In the genomic region with DNA sequence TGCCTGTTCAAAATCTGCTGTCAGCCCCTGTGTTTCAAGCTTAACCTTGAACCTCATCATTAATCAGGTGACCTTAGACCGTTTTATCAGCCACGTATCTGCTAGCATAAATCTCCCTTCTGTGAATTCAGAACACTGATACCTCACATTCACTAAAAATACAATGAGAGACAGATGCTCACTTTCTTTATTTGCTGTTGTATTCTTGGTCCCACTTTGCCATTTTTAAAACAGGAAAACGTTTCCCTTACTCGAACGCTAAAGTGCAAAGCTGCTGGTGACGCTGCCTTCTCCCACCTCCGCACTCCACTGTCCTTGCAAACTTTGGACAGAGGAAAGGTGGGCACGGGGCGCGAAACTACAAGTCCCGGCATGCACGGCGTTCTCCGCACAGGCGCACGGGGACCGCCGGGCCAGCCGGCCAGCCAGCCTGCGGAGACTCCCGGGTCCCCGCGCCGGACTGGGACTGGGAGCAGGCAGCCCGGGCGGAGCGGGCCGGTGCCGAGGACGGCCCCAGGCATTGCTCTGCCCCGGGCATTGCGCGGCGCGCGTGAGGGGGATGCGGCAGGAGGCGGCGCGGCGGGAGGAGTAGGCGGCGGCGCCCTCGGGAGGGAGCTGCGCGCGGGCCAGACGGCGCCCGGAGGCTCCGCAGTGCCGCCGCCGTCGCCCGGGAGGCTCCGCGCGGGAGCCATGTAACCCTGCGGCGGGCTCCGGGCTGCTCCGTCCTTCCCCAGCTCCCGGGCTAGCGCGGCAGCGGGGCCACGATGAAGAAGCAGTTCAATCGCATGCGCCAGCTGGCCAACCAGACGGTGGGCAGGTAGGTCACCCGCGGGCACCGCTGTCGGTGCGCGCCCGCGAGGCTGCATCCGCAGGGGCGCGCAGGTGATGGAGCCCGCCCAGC, we compare ENCODE assay signal across 8 cellular contexts. TPM values are rescaled to one million over a fixed set of nuclear protein-coding genes. Genes with fewer than 3 reads are reported as not detected.
A peak's percentile ranks its signal among the peaks of the same experiment; 100 is the strongest.
DNase-seq lines count a peak whose midpoint lies in the region; ATAC-seq and TF ChIP-seq lines count a peak whose summit lies in the region.

Gene ARHGAP44 (plus strand): TSS at position 424 of the 901 bp plus-strand sequence. CDS start 341 bp downstream, at position 765.

- H3K27ac ChIP-seq in foreskin keratinocyte, result no peak within 1 kb of the TSS
- peak within 1 kb of the TSS in 1 of 2 donors; percentile 61 for H3K27ac ChIP-seq in aorta (ENCODE audit: low read depth in 1 of 2, low read length in 2 of 2)

- H3K4me3 ChIP-seq in MG63 (peak within 1 kb of the TSS; percentile 50), aorta (ENCODE audit: low read length in 2 of 2) (peak within 1 kb of the TSS; percentile 86 to 88)

- H3K36me3 ChIP-seq in MG63 (no peaks in the 10 kb centered on the region), aorta (ENCODE audit: control insufficient read depth in 1 of 2, insufficient read depth in 2 of 2, low read length in 1 of 2) (no peaks in the 10 kb centered on the region)

- intact Hi-C loops in activated naive CD4-positive, alpha-beta T cell treated with anti-CD3 and anti-CD28 coated beads for 36 hours (cut with micrococcal nuclease), result no loop called here
- intact Hi-C loops in aorta (cut with DNase I), result no loop called here

- ATAC-seq in activated T-cell treated with anti-CD3 and anti-CD28 coated beads, Interleukin-2, amount 50 U/mL, for 4 hours, result peak; percentile 75 to 82
- ATAC-seq in foreskin keratinocyte, result peak; percentile 88
- ATAC-seq in aorta (ENCODE audit: low FRiP score), result peak; percentile 90

- no peaks in the 10 kb centered on the region for H3K36me3 Mint-ChIP-seq in activated naive CD4-positive, alpha-beta T cell treated with anti-CD3 and anti-CD28 coated beads for 36 hours (ENCODE audit: low read depth)
- no peaks in the 10 kb centered on the region for H3K36me3 Mint-ChIP-seq in activated T-cell treated with anti-CD3 and anti-CD28 coated beads, Interleukin-2, amount 50 U/mL, for 4 hours (ENCODE audit: insufficient read depth)
- H3K36me3 Mint-ChIP-seq in nephron progenitor cell (ENCODE audit: low read depth), result no peaks in the 10 kb centered on the region

- POLR2A ChIA-PET in HEK293T (lab: Yijun Ruan, JAX), result interaction anchor here (0.6 kb wide), 1 partner anchor 13 kb away, joined by 3 read pairs; no protein-coding TSS in a partner anchor

- peaks cover 41% of the 10 kb centered on the region for H3K27me3 Mint-ChIP-seq in activated naive CD4-positive, alpha-beta T cell treated with anti-CD3 and anti-CD28 coated beads for 36 hours (ENCODE audit: low read depth)
- peaks cover 48% of the 10 kb centered on the region for H3K27me3 Mint-ChIP-seq in activated T-cell treated with anti-CD3 and anti-CD28 coated beads, Interleukin-2, amount 50 U/mL, for 4 hours (ENCODE audit: low read depth)
- peaks cover 60% of the 10 kb centered on the region for H3K27me3 Mint-ChIP-seq in nephron progenitor cell (ENCODE audit: low read depth, poor library complexity)

- WGBS in aorta, 2 donors, result 0 to 1% methylated on average over 51 to 84 of the region's 84 CpGs

- H3K27me3 ChIP-seq in MG63, result peaks cover 2% of the 10 kb centered on the region; the same call in 1 of the 2 replicates
- peaks cover 4% of the 10 kb centered on the region for H3K27me3 ChIP-seq in foreskin keratinocyte
- H3K27me3 ChIP-seq in aorta (ENCODE audit: control insufficient read depth in 1 of 2, insufficient read depth in 2 of 2, low read length in 1 of 2), result no peaks in the 10 kb centered on the region

- peak; percentile 26 for TF ChIP-seq CTCF in foreskin keratinocyte (conservative IDR thresholded peaks at IDR 0.05)
- no peak for TF ChIP-seq CTCF in nephron progenitor cell (IDR thresholded peaks at IDR 0.05)

- H3K9me3 ChIP-seq in MG63, result no peaks in the 10 kb centered on the region
- no peaks in the 10 kb centered on the region for H3K9me3 ChIP-seq in aorta (ENCODE audit: control insufficient read depth, low read length)

- CTCF ChIA-PET in activated naive CD4-positive, alpha-beta T cell treated with anti-CD3 and anti-CD28 coated beads for 36 hours (lab: Charles Lee), result interaction anchor here (0.6 to 1.1 kb wide), 3 partner anchors 10 to 244 kb away, joined by 3 read pairs; no protein-coding TSS in a partner anchor
- CTCF ChIA-PET in HEK293T (lab: Yijun Ruan, JAX), result no interaction called here

- no peak within 1 kb of the TSS for H3K27ac Mint-ChIP-seq in activated naive CD4-positive, alpha-beta T cell treated with anti-CD3 and anti-CD28 coated beads for 36 hours
- H3K27ac Mint-ChIP-seq in nephron progenitor cell, result no peak within 1 kb of the TSS

- H3K4me1 ChIP-seq in foreskin keratinocyte (no peaks in the 10 kb centered on the region), aorta (ENCODE audit: control insufficient read depth in 1 of 2, insufficient read depth in 2 of 2, low read length in 2 of 2) (no peaks in the 10 kb centered on the region)

- H3K4me3 Mint-ChIP-seq in activated naive CD4-positive, alpha-beta T cell treated with anti-CD3 and anti-CD28 coated beads for 36 hours, result peak within 1 kb of the TSS; percentile 68
- peak within 1 kb of the TSS; percentile 55 for H3K4me3 Mint-ChIP-seq in activated T-cell treated with anti-CD3 and anti-CD28 coated beads, Interleukin-2, amount 50 U/mL, for 4 hours
- peak within 1 kb of the TSS; percentile 91 for H3K4me3 Mint-ChIP-seq in nephron progenitor cell

- no peaks in the 10 kb centered on the region for H3K9me3 Mint-ChIP-seq in activated naive CD4-positive, alpha-beta T cell treated with anti-CD3 and anti-CD28 coated beads for 36 hours
- H3K9me3 Mint-ChIP-seq in activated T-cell treated with anti-CD3 and anti-CD28 coated beads, Interleukin-2, amount 50 U/mL, for 4 hours, result no peaks in the 10 kb centered on the region
- no peaks in the 10 kb centered on the region for H3K9me3 Mint-ChIP-seq in nephron progenitor cell

- H3K4me1 Mint-ChIP-seq in activated naive CD4-positive, alpha-beta T cell treated with anti-CD3 and anti-CD28 coated beads for 36 hours (ENCODE audit: low read depth), result peaks cover 7% of the 10 kb centered on the region
- H3K4me1 Mint-ChIP-seq in activated T-cell treated with anti-CD3 and anti-CD28 coated beads, Interleukin-2, amount 50 U/mL, for 4 hours (ENCODE audit: low read depth), result peaks cover 6% of the 10 kb centered on the region
- H3K4me1 Mint-ChIP-seq in nephron progenitor cell, result peaks cover 9% of the 10 kb centered on the region

- DNase-seq in activated naive CD4-positive, alpha-beta T cell treated with anti-CD3 and anti-CD28 coated beads for 36 hours, result peak; percentile 11
- DNase-seq in activated naive CD4-positive, alpha-beta T cell treated with Interleukin-2 at 50 U/mL for 16 hours, result no peak
- peak; percentile 81 for DNase-seq in HEK293T (ENCODE audit: extremely low spot score)
- DNase-seq in MG63, result peak; percentile 63
- DNase-seq in activated T-cell treated with anti-CD3 and anti-CD28 coated beads, Interleukin-2, amount 50 U/mL, for 4 hours, result no peak
- peak; percentile 15 to 35 for DNase-seq in foreskin keratinocyte
- DNase-seq in nephron progenitor cell, result peak; percentile 87
- DNase-seq in aorta, result peak; percentile 74 to 91

TF ChIP-seq in HEK293T, 16 proteins besides CTCF, POLR2A, EP300 and RAD21:
- no peak for TF ChIP-seq FOXK2 (IDR thresholded peaks at IDR 0.05)
- peak; percentile 65; the same call in 1 of the 2 replicates for TF ChIP-seq LEF1 (IDR thresholded peaks at IDR 0.05; ENCODE audit: borderline replicate concordance)

RNA-seq across cellular contexts. Expression of gene ARHGAP44, which starts in this region (rescaled TPM):
- total RNA-seq in activated naive CD4-positive, alpha-beta T cell treated with anti-CD3 and anti-CD28 coated beads for 36 hours, result under 1 TPM in 1 of 2 experiments, not detected in 1; 0.12 TPM
- total RNA-seq in MG63 (2014; rRNA removed; shearing (Covaris generic); ENCODE audit: low replicate concordance), result 1.2 and 2.8 TPM in 2 replicates
- under 1 TPM in 2 of 3 donors, not detected in 1; 0.10 to 0.11 TPM for total RNA-seq in activated T-cell treated with anti-CD3 and anti-CD28 coated beads, Interleukin-2, amount 50 U/mL, for 4 hours
- total RNA-seq in foreskin keratinocyte (2.8 and 3.0 TPM in 2 replicates), aorta (10 to 100 TPM in 1 of 2 donors, 1 to 10 TPM in 1; 7.4 to 12.6 TPM)
- polyA plus RNA-seq in foreskin keratinocyte (1.6 and 1.7 TPM in 2 replicates), aorta (10 to 100 TPM in 1 of 2 donors, 1 to 10 TPM in 1; 4.3 to 16.8 TPM)

Comparison
In these comparisons a context has a peak if more than half of its experiments do, and no peak if none do; other contexts are left out.
1. Peak in DNase-seq in activated naive CD4-positive, alpha-beta T cell treated with anti-CD3 and anti-CD28 coated beads for 36 hours; RNA of the gene not detected or under 1 TPM.
2. Peak in ATAC-seq in activated T-cell treated with anti-CD3 and anti-CD28 coated beads, Interleukin-2, amount 50 U/mL, for 4 hours; RNA of the gene not detected or under 1 TPM.
3. DNase-seq: peak in HEK293T (single experiment), MG63 (single experiment), foreskin keratinocyte (2 of 2), nephron progenitor cell (single experiment) and aorta (2 of 2); none in activated naive CD4-positive, alpha-beta T cell treated with Interleukin-2 at 50 U/mL for 16 hours (single experiment) and activated T-cell treated with anti-CD3 and anti-CD28 coated beads, Interleukin-2, amount 50 U/mL, for 4 hours (single experiment).
4. Peak in every context shown above with its lines, with median percentiles within 50 percentile points of each other: H3K4me3 Mint-ChIP-seq and ATAC-seq.